In genomic region chr2:70777450-70777849, GRCh38 we compare ENCODE assay signal across 2 cellular contexts.
TF ChIP-seq lines count a peak whose summit lies in the region.

No MANE protein-coding gene starts in this region.

TF ChIP-seq in A549, 52 proteins besides CTCF, POLR2A, EP300 and RAD21:
- TF ChIP-seq ATOH8 (CRISPR knock-in tag; IDR thresholded peaks at IDR 0.05; ENCODE audit: low read depth) (no peak), NFE2L2 (conservative IDR thresholded peaks at IDR 0.05; ENCODE audit: low read length) (peak; percentile 80), MAFK (IDR thresholded peaks at IDR 0.05; ENCODE audit: partially characterized antibody) (peak; percentile 89)

TF ChIP-seq in H1, 55 proteins besides CTCF, POLR2A, EP300 and RAD21:
- TF ChIP-seq MAFK (IDR thresholded peaks at IDR 0.05; ENCODE audit: low read depth, low read length): 0 out of 2 replicates have a peak, but pooled peaks have one; percentile 21
- TF ChIP-seq CREB1 (IDR thresholded peaks at IDR 0.05): no peak
